In genomic region chr7:149261829-149262617, GRCh38 we compare ENCODE assay signal across 8 cellular contexts. TPM values are rescaled to one million over a fixed set of nuclear protein-coding genes. Genes with fewer than 3 reads are reported as not detected.
DNase-seq lines count a peak whose midpoint lies in the region; ATAC-seq and TF ChIP-seq lines count a peak whose summit lies in the region.

Gene ZNF783, plus strand, starts transcription at chr7:149262196. Its CDS starts 138 bp downstream, at chr7:149262334.

- no peaks in the 10 kb centered on the region for H3K27me3 ChIP-seq in NT2/D1 (ENCODE audit: insufficient read depth, insufficient read length)
- no peaks in the 10 kb centered on the region for H3K27me3 ChIP-seq in mucosa of rectum (ENCODE audit: control insufficient read depth in 2 of 2, insufficient read depth in 2 of 2, low read length in 2 of 2)

- H3K36me3 ChIP-seq in NT2/D1 (ENCODE audit: insufficient read depth, insufficient read length, low read length) = peaks cover 29% of the 10 kb centered on the region
- peaks cover 11 to 15% of the 10 kb centered on the region in 2 donors for H3K36me3 ChIP-seq in mucosa of rectum (ENCODE audit: control insufficient read depth in 2 of 2, insufficient read depth in 2 of 2, low read length in 2 of 2)

- ATAC-seq in GM21360 (IDR thresholded peaks at IDR 0.05; ENCODE audit: unreplicated experiment) = peak; percentile 83

- H3K9me3 ChIP-seq in NT2/D1 (ENCODE audit: insufficient read depth, low read length) (no peaks in the 10 kb centered on the region), mucosa of rectum (ENCODE audit: control insufficient read depth in 2 of 2, low read length in 2 of 2) (no peaks in the 10 kb centered on the region)

- peak; percentile 58 for TF ChIP-seq CTCF in epithelial cell of proximal tubule (conservative IDR thresholded peaks at IDR 0.05; ENCODE audit: low read depth, low read length)

- no peaks in the 10 kb centered on the region for H3K4me1 ChIP-seq in NT2/D1 (ENCODE audit: insufficient read depth, insufficient read length)
- peaks cover 5 to 6% of the 10 kb centered on the region in 2 donors for H3K4me1 ChIP-seq in mucosa of rectum (ENCODE audit: control insufficient read depth in 2 of 2, insufficient read depth in 2 of 2, low read length in 2 of 2)

- peak within 1 kb of the TSS; percentile 82 to 86 for H3K27ac ChIP-seq in mucosa of rectum (ENCODE audit: low read depth in 2 of 2, low read length in 2 of 2)

- DNase-seq in D341Med (ENCODE audit: low spot score) (peak; percentile 92), HT1080 (ENCODE audit: low read depth) (peak; percentile 79), NT2/D1 (ENCODE audit: low read depth, low spot score) (peak; percentile 84), activated T-cell treated with anti-CD3 and anti-CD28 coated beads for 24 hours (ENCODE audit: low read depth) (peak; percentile 83), epithelial cell of proximal tubule (ENCODE audit: low read depth) (no peak)
- DNase-seq in stimulated activated CD8-positive, alpha-beta memory T cell treated with anti-CD3 and anti-CD28 coated beads, Interleukin-4, amount 100 ng/mL, for 4 hours (ENCODE audit: low read depth in 2 of 2, low spot score in 1 of 2) = peak; percentile 62 to 79

- H3K4me3 ChIP-seq in NT2/D1 (ENCODE audit: insufficient read length, low read depth) (peak within 1 kb of the TSS; percentile 68), epithelial cell of proximal tubule (ENCODE audit: low read depth, low read length) (peak within 1 kb of the TSS; percentile 70), mucosa of rectum (ENCODE audit: low read length in 2 of 2) (peak within 1 kb of the TSS; percentile 72 to 75)

- H3K9ac ChIP-seq in NT2/D1 (ENCODE audit: insufficient read length, low read depth) (peak within 1 kb of the TSS; percentile 91), mucosa of rectum (ENCODE audit: low read depth in 1 of 2, low read length in 2 of 2) (peak within 1 kb of the TSS; percentile 90)

RNA-seq across cellular contexts. Expression of gene ZNF783, which starts in this region (rescaled TPM):
- 5.2 and 6.9 TPM in 2 replicates for total RNA-seq in HT1080 (2014; rRNA removed; shearing (Covaris generic))
- 3.4 and 3.5 TPM in 2 replicates for polyA plus RNA-seq in HT1080 (2015; cell fraction: cytosol; rRNA removed)
- 46.2 and 50.9 TPM in 2 replicates for polyA plus RNA-seq in HT1080 (2015; cell fraction: nucleus; rRNA removed)
- 4.8 and 5.4 TPM in 2 replicates for total RNA-seq in epithelial cell of proximal tubule
